ENCODE assay signal across 21 cellular contexts in the genomic region with DNA sequence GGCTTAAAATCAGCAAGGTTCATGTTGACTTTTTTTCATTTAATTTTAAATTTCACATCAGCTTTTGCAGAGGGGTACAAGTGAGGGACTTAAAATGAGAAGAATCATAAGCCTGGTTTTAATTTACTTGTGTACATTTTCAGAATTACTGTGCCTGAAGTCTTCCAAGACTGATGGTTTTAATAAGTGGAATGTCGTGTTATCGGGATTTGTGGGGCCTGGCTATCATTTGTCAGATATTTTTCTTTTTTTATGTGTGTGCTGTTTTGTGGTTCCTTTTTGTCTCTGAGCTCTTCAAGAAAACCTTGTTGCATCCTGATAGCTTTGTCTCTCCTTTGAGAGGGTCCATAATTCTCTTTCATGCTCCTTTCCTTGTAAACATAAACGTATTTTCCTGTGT. TPM values are rescaled to one million over a fixed set of nuclear protein-coding genes. Genes with fewer than 3 reads are reported as not detected.
"Had no signal": no experiment of that assay in that cellular context is flagged by ENCODE, and none has a peak within 500 bp of the region (broad histone marks: within the 10 kb centered on the region; RNA-seq: fewer than 3 reads in every experiment).

No MANE protein-coding gene starts in this region.

- FAIRE-seq: colon, urothelium cell line had no signal

- H3K36me3 ChIP-seq: tibial nerve had no signal

- DNase-seq: activated CD4-positive, alpha-beta T cell treated with anti-CD3 and anti-CD28 coated beads, Interleukin-2, amount 50 U/mL, for 48 hours; activated naive CD4-positive, alpha-beta T cell; activated naive CD8-positive, alpha-beta T cell treated with anti-CD3 and anti-CD28 coated beads for 36 hours; amygdala; body of pancreas; caudate nucleus; hippocampal formation; islet precursor cell; left colon; stimulated activated CD4-positive, alpha-beta T cell treated with anti-CD3 and anti-CD28 coated beads, Interleukin-12 subunit alpha, Interleukin-12 subunit beta, amount 100 ng/mL, for 4 hours; stimulated activated CD4-positive, alpha-beta T cell treated with anti-CD3 and anti-CD28 coated beads, Interleukin-1b, Interleukin-23, amount 100 ng/mL, for 48 hours; stimulated activated CD8-positive, alpha-beta memory T cell treated with anti-CD3 and anti-CD28 coated beads, Interleukin-4, amount 100 ng/mL, for 48 hours; stimulated activated naive CD4-positive, alpha-beta T cell treated with Interleukin-2 at 50 U/mL for 16 hours; substantia nigra; SW 1271; T-helper 2 cell had no signal

- H3K4me3 ChIP-seq: lung, tibial nerve had no signal

- H3K27me3 ChIP-seq: body of pancreas had no signal

- ATAC-seq: body of pancreas; left colon; natural killer cell treated with Interleukin-12 subunit alpha and Interleukin-12 subunit beta and Interleukin-15 and Interleukin-18, amount 100 ng/mL, for 72 hours had no signal

- H3K27ac ChIP-seq: body of pancreas, tibial nerve had no signal

- H3K9me3 ChIP-seq: body of pancreas had no signal

- H3K4me1 ChIP-seq: body of pancreas, tibial nerve had no signal

RNA-seq across cellular contexts. Expression of a gene that starts 8.7 kb away (rescaled TPM):
- total RNA-seq: natural killer cell treated with Interleukin-12 subunit alpha and Interleukin-12 subunit beta and Interleukin-15 and Interleukin-18, amount 100 ng/mL, for 72 hours had no signal
